8 cellular contexts compared by ENCODE assay signal in the genomic region with DNA sequence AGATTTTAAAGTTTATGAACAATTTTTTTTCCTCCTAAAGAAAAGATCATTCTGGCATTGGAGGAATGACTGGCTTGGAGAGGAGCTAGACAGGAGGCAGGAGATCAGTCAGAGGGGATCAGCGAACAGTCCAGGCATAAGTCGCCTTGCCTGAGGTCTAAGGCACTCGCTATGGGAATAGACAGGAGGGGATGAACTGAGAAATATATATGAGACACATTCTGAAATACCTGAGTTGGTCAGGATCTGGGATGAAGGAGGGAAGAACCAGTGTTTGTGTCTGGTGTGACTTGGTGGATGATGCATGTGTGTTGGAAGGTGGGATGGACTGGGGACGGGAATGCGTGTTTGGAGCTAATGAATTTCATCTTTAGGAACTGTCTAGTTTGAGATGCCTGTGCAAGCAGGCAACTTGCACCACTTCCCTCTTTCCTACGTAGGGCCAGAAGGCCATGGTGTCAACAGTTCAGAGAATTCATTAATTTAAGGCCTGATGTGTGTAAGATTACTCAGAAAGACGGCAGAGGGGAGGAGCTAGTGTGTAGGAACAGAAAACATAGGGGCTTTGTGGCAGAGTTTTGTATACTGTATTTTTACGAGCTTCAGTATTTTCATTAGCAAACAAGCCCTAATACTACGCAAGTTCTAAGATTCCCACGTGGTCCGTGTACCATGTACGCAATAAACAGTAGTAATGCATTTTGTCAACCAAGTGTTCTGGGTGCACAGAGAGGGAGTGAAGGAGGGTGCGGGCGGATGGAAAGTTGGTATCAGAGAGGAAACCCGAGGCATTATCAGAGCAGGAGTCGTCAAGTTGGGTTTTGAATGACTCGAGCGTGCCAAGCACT. TPM values are rescaled to one million over a fixed set of nuclear protein-coding genes. Genes with fewer than 3 reads are reported as not detected.
DNase-seq lines count a peak whose midpoint lies in the region; ATAC-seq and TF ChIP-seq lines count a peak whose summit lies in the region.

No MANE protein-coding gene starts in this region.

- peaks cover 2% of the 10 kb centered on the region for H3K79me1 ChIP-seq in trophoblast cell (ENCODE audit: low read length)

- no CpG with 5 or more reads among the region's 18 CpGs for WGBS in trophoblast cell (ENCODE audit: extremely low coverage, insufficient coverage, insufficient read length)

- H3K27me3 Mint-ChIP-seq in Calu3 (ENCODE audit: unreplicated experiment): no peaks in the 10 kb centered on the region
- no peaks in the 10 kb centered on the region for H3K27me3 Mint-ChIP-seq in activated T-cell treated with anti-CD3 and anti-CD28 coated beads, Interleukin-2, amount 50 U/mL, for 4 hours (ENCODE audit: low read depth)

- H3K4me1 ChIP-seq in trophoblast cell (ENCODE audit: control insufficient read depth in 1 of 2, insufficient read depth in 2 of 2, low read length in 2 of 2): peaks cover 5 to 10% of the 10 kb centered on the region in 2 experiments

- H2BK5ac ChIP-seq in trophoblast cell (ENCODE audit: low read depth, low read length, poor library complexity): no peak overlapping the region

- TF ChIP-seq CTCF in Calu3 (IDR thresholded peaks at IDR 0.05; ENCODE audit: unreplicated experiment) (no peak), foreskin fibroblast (IDR thresholded peaks at IDR 0.05; ENCODE audit: low read depth, low read length) (no peak)

- H2BK120ac ChIP-seq in trophoblast cell (ENCODE audit: insufficient read depth, low read length, poor library complexity): no peak overlapping the region

- peaks cover 28% of the 10 kb centered on the region for H3K4me1 Mint-ChIP-seq in Calu3 (ENCODE audit: low read depth, unreplicated experiment)
- H3K4me1 Mint-ChIP-seq in activated T-cell treated with anti-CD3 and anti-CD28 coated beads, Interleukin-2, amount 50 U/mL, for 4 hours (ENCODE audit: low read depth): peaks cover 23% of the 10 kb centered on the region

- peak overlapping the region; percentile 59 for H4K12ac ChIP-seq in trophoblast cell (ENCODE audit: low read depth, low read length)

- peak overlapping the region; percentile 53 for H3K9ac ChIP-seq in trophoblast cell (ENCODE audit: low read length)

- CTCF ChIA-PET in Calu3 (lab: Charles Lee): interaction anchor here (0.7 to 1.7 kb wide), 2 partner anchors 9 to 13 kb away, joined by 3 to 5 read pairs; no protein-coding TSS in a partner anchor

- H2BK12ac ChIP-seq in trophoblast cell (ENCODE audit: low read length): no peak overlapping the region

- DNase-seq in Calu3 (no peak), MV-4-11 (lab: John Stamatoyannopoulos, UW) (peak; percentile 83), foreskin fibroblast (peak; percentile 45 to 61), trophoblast cell (peak in 1 of 2 donors; percentile 55), C1 segment of cervical spinal cord (lab: John Stamatoyannopoulos, UW) (no peak)
- DNase-seq in activated T-cell treated with anti-CD3 and anti-CD28 coated beads, Interleukin-2, amount 50 U/mL, for 4 hours: peak; percentile 59

- peaks cover 0 to 14% of the 10 kb centered on the region in 2 experiments for H3K36me3 ChIP-seq in trophoblast cell (ENCODE audit: control insufficient read depth in 1 of 2, insufficient read depth in 2 of 2, low read length in 2 of 2)

- H3K27ac Mint-ChIP-seq in Calu3 (ENCODE audit: unreplicated experiment): peak overlapping the region; percentile 47

- H3K36me3 Mint-ChIP-seq in Calu3 (ENCODE audit: insufficient read depth, unreplicated experiment): peaks cover 19% of the 10 kb centered on the region
- H3K36me3 Mint-ChIP-seq in activated T-cell treated with anti-CD3 and anti-CD28 coated beads, Interleukin-2, amount 50 U/mL, for 4 hours (ENCODE audit: insufficient read depth): peaks cover 21% of the 10 kb centered on the region

- no peak overlapping the region for H3K27ac ChIP-seq in trophoblast cell (ENCODE audit: low read depth, low read length)

- H3K4me3 ChIP-seq in foreskin fibroblast (ENCODE audit: low read depth in 1 of 2, low read length in 2 of 2) (peak overlapping the region; percentile 74 to 79), trophoblast cell (ENCODE audit: low read depth, low read length) (peak overlapping the region; percentile 96)

- peak overlapping the region; percentile 25 for H4K91ac ChIP-seq in trophoblast cell (ENCODE audit: low read depth, low read length)

- no peaks in the 10 kb centered on the region for H3K9me3 Mint-ChIP-seq in Calu3 (ENCODE audit: low read depth, unreplicated experiment)
- H3K9me3 Mint-ChIP-seq in activated T-cell treated with anti-CD3 and anti-CD28 coated beads, Interleukin-2, amount 50 U/mL, for 4 hours: no peaks in the 10 kb centered on the region

- peak overlapping the region; percentile 33 for H2AFZ ChIP-seq in trophoblast cell (ENCODE audit: insufficient read depth, low read length, poor library complexity)

- H3K23ac ChIP-seq in trophoblast cell (ENCODE audit: low read length): no peak overlapping the region

- H3K4me2 ChIP-seq in trophoblast cell (ENCODE audit: low read length): peak overlapping the region; percentile 65

- ATAC-seq in GM21717 (IDR thresholded peaks at IDR 0.05; ENCODE audit: unreplicated experiment) (peak; percentile 25), GM21360 (IDR thresholded peaks at IDR 0.05; ENCODE audit: unreplicated experiment) (no peak)
- ATAC-seq in activated T-cell treated with anti-CD3 and anti-CD28 coated beads, Interleukin-2, amount 50 U/mL, for 4 hours: peak; percentile 73 to 81

- H3K79me2 ChIP-seq in trophoblast cell (ENCODE audit: control insufficient read depth, insufficient read depth, low read length, poor library complexity): peaks cover 2% of the 10 kb centered on the region

- intact Hi-C loops in Calu3 (cut with micrococcal nuclease; ENCODE audit: unreplicated experiment): no loop called here

- peak overlapping the region; percentile 74 for H3K4me3 Mint-ChIP-seq in Calu3 (ENCODE audit: low read depth, unreplicated experiment)
- H3K4me3 Mint-ChIP-seq in activated T-cell treated with anti-CD3 and anti-CD28 coated beads, Interleukin-2, amount 50 U/mL, for 4 hours: peak overlapping the region; percentile 87

- H3K4ac ChIP-seq in trophoblast cell (ENCODE audit: low read depth, low read length): no peak overlapping the region

- no peaks in the 10 kb centered on the region for H3K27me3 ChIP-seq in trophoblast cell (ENCODE audit: insufficient read depth, low read length)

- peak overlapping the region; percentile 51 for H3K14ac ChIP-seq in trophoblast cell (ENCODE audit: low read length)

- H2AK5ac ChIP-seq in trophoblast cell (ENCODE audit: low read length): no peak overlapping the region

- peak overlapping the region; percentile 83 for H4K8ac ChIP-seq in trophoblast cell (ENCODE audit: low read depth, low read length)

- TSS peak; percentile 25 for BruUV-seq in Calu3 (replicated peaks; lab: Mats Ljungman, UMichigan)

- no peaks in the 10 kb centered on the region for H3K9me3 ChIP-seq in trophoblast cell (ENCODE audit: insufficient read depth, low read depth, low read length)

- peak overlapping the region; percentile 42 for H3K18ac ChIP-seq in trophoblast cell (ENCODE audit: low read length)

RNA-seq across cellular contexts. Expression of gene HEATR6, which starts 0.8 kb away (rescaled TPM):
- 8.9 and 13.1 TPM in 2 replicates for total RNA-seq in Calu3 (2022)
- 10 to 100 TPM; 21.7 to 30.1 (median 22.5) TPM for total RNA-seq in activated T-cell treated with anti-CD3 and anti-CD28 coated beads, Interleukin-2, amount 50 U/mL, for 4 hours
- polyA plus RNA-seq in trophoblast cell (2013): 9.4 and 9.7 TPM in 2 replicates

Comparison
In these comparisons a context has a peak if more than half of its experiments do, and no peak if none do; other contexts are left out.
1. DNase-seq: peak in MV-4-11 (single experiment), activated T-cell treated with anti-CD3 and anti-CD28 coated beads, Interleukin-2, amount 50 U/mL, for 4 hours (single experiment) and foreskin fibroblast (2 of 2); none in Calu3 (single experiment) and C1 segment of cervical spinal cord (0 of 14).